In the genomic region with DNA sequence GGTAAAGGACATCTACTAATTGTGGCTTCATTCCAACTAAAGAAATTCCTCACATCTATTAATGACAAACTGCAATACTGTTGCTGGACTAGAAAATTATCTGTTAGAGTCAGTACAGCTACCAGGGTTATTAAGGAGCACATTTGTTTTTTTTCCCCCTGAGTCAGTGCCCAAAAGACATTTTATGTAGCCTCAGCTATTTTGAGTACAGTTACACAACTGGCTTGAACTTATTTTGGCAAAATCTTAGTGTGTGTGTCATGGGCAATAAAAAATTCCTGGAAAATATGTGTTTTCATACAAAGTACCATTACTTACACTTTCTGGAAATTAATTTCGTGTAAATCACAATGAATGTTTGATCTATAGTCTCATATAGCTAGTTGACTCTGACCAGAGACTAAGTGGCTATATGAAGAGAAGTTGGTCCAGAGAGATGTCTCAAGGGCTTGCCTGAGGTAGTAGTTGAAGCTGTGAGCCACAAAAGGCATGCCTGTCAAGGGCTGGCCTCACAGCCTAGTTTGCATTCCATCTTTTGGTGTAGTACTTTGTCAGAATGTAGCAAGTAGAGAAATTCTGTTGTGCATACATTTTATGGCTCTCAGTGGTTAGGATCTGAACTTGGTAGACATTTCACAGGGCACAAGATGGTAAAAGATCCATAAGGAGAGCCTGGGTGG, we compare ENCODE assay signal across 13 cellular contexts.
A peak's percentile ranks its signal among the peaks of the same experiment; 100 is the strongest.
DNase-seq lines count a peak whose midpoint lies in the region; ATAC-seq and TF ChIP-seq lines count a peak whose summit lies in the region.
"Had no signal": no experiment of that assay in that cellular context is flagged by ENCODE, and none has a peak within 500 bp of the region (broad histone marks: within the 10 kb centered on the region; RNA-seq: fewer than 3 reads in every experiment).

No MANE protein-coding gene starts in this region.

- no peak for TF ChIP-seq POLR2A in vagina (IDR thresholded peaks at IDR 0.05)

- peak; percentile 89 for DNase-seq in EH (ENCODE audit: low read depth)
- DNase-seq in RWPE1 (ENCODE audit: low spot score) = no peak
- peak; percentile 56 for DNase-seq in fibroblast of villous mesenchyme (ENCODE audit: low read depth)
- DNase-seq in psoas muscle = no peak
- no peak for DNase-seq in vagina (ENCODE audit: extremely low spot score in 2 of 2)
- DNase-seq in tibial artery = no peak
- DNase-seq in NCI-H2107 treated with DMSO at 0.1 percent for 48 hours (lab: John Stamatoyannopoulos, UW; ENCODE audit: unreplicated experiment) = no peak
- DNase-seq: activated CD8-positive, alpha-beta memory T cell treated with anti-CD3 and anti-CD28 coated beads, Interleukin-2, amount 50 U/mL, for 4 hours; naive thymus-derived CD4-positive, alpha-beta T cell; NCI-H510A; SIG-M5; stimulated activated CD4-positive, alpha-beta T cell treated with anti-CD3 and anti-CD28 coated beads, Interleukin-15, amount 100 ng/mL, for 24 hours had no signal

- CTCF ChIA-PET in RWPE1 (lab: Yijun Ruan, JAX) = interaction anchor here (0.5 to 1.4 kb wide), 2 partner anchors 87 to 99 kb away, joined by 3 read pairs; no protein-coding TSS in a partner anchor

- no peaks in the 10 kb centered on the region for H3K9me3 ChIP-seq in psoas muscle
- H3K9me3 ChIP-seq in vagina = no peaks in the 10 kb centered on the region
- H3K9me3 ChIP-seq in tibial artery = no peaks in the 10 kb centered on the region

- peaks cover 0 to 4% (median 0%) of the 10 kb centered on the region in 3 donors for H3K27me3 ChIP-seq in psoas muscle (ENCODE audit: insufficient read depth in 3 of 3, low read length in 2 of 3)
- no peaks in the 10 kb centered on the region for H3K27me3 ChIP-seq in vagina
- peaks cover 0 to 10% of the 10 kb centered on the region in 2 donors for H3K27me3 ChIP-seq in tibial artery

- POLR2A ChIA-PET in RWPE1 (lab: Yijun Ruan, JAX; ENCODE audit: low non-redundant PET) = no interaction called here

- TF ChIP-seq CTCF in RWPE1 (conservative IDR thresholded peaks at IDR 0.05; ENCODE audit: low read depth) (no peak), fibroblast of villous mesenchyme (IDR thresholded peaks at IDR 0.05; ENCODE audit: insufficient read depth, low read depth, low read length) (no peak), psoas muscle (IDR thresholded peaks at IDR 0.05) (no peak), vagina (IDR thresholded peaks at IDR 0.05) (no peak), tibial artery (IDR thresholded peaks at IDR 0.05) (no peak)

- peak overlapping the region; percentile 53 for H3K27ac ChIP-seq in RWPE1
- no peak overlapping the region for H3K27ac ChIP-seq in psoas muscle
- no peak overlapping the region for H3K27ac ChIP-seq in vagina
- peak overlapping the region in 1 of 2 donors; percentile 39 for H3K27ac ChIP-seq in tibial artery

- ATAC-seq in psoas muscle (peak in 3 of 4 donors; percentile 30 to 39 (median 33)), HG03439 (IDR thresholded peaks at IDR 0.05; ENCODE audit: unreplicated experiment) (no peak)
- ATAC-seq: naive thymus-derived CD4-positive, alpha-beta T cell had no signal

- H3K4me1 ChIP-seq in psoas muscle (peaks cover 12% of the 10 kb centered on the region), vagina (peaks cover 11% of the 10 kb centered on the region), tibial artery (peaks cover 0 to 18% (median 10%) of the 10 kb centered on the region in 4 donors)

- H3K36me3 ChIP-seq in psoas muscle (ENCODE audit: insufficient read depth in 1 of 2, low read depth in 1 of 2) (no peaks in the 10 kb centered on the region), vagina (no peaks in the 10 kb centered on the region), tibial artery (no peaks in the 10 kb centered on the region)

- 27 to 40% (median 32%) methylated on average over 1 of the region's 1 CpG for WGBS in psoas muscle, 3 donors

- H3K4me3 ChIP-seq in fibroblast of villous mesenchyme (ENCODE audit: low read depth, low read length) = no peak overlapping the region
- no peak overlapping the region for H3K4me3 ChIP-seq in psoas muscle
- no peak overlapping the region for H3K4me3 ChIP-seq in vagina
- H3K4me3 ChIP-seq in tibial artery = no peak overlapping the region

- intact Hi-C loops in psoas muscle (cut with DNase I) = loop anchor here (5.0 to 10.0 kb wide), 4 partner anchors 85 to 425 kb away; a partner anchor contains a TSS
- intact Hi-C loops in vagina (cut with DNase I) = loop anchor here (5.0 kb wide), 1 partner anchor 95 kb away; no protein-coding TSS in a partner anchor
- intact Hi-C loops in tibial artery (cut with DNase I; ENCODE audit: low total_unique reads) = loop anchor here (5.0 kb wide), 1 partner anchor 95 kb away; no protein-coding TSS in a partner anchor

Comparison
In these comparisons a context has a peak if more than half of its experiments do, and no peak if none do; other contexts are left out.
1. DNase-seq: peak in EH (single experiment) and fibroblast of villous mesenchyme (single experiment); none in RWPE1 (single experiment), psoas muscle (0 of 2), vagina (0 of 2), tibial artery (0 of 2) and NCI-H2107 treated with DMSO at 0.1 percent for 48 hours (single experiment).